In the genomic region with DNA sequence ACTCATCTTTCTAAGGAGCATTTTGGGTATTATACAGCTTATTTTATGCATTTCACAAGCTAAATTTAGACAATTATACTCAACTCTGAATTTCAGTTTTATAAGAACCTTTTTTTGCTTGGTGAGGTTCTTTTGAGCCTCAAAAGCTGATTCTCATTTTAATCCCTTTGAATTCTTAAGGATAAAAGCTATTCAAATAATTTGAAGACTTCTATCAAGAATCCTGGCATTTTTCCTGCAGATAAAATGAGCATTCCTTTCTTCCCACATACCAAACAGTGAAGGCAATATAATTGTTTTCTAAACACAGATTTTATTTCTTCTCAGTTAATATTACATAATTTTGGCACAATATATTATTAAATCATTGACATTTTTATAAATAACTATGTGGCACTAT, we compare ENCODE assay signal across 1 cellular context.
TF ChIP-seq lines count a peak whose summit lies in the region.

No MANE protein-coding gene starts in this region.

TF ChIP-seq in HCT116, 20 proteins besides CTCF, POLR2A, EP300 and RAD21 (continued from another document):
- TF ChIP-seq REST (IDR thresholded peaks at IDR 0.05; ENCODE audit: low read depth) = no peak
- no peak for TF ChIP-seq ATF3 (IDR thresholded peaks at IDR 0.05)
- TF ChIP-seq, protein P1, sequence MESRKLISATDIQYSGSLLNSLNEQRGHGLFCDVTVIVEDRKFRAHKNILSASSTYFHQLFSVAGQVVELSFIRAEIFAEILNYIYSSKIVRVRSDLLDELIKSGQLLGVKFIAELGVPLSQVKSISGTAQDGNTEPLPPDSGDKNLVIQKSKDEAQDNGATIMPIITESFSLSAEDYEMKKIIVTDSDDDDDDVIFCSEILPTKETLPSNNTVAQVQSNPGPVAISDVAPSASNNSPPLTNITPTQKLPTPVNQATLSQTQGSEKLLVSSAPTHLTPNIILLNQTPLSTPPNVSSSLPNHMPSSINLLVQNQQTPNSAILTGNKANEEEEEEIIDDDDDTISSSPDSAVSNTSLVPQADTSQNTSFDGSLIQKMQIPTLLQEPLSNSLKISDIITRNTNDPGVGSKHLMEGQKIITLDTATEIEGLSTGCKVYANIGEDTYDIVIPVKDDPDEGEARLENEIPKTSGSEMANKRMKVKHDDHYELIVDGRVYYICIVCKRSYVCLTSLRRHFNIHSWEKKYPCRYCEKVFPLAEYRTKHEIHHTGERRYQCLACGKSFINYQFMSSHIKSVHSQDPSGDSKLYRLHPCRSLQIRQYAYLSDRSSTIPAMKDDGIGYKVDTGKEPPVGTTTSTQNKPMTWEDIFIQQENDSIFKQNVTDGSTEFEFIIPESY (IDR thresholded peaks at IDR 0.05; ENCODE audit: extremely low read depth, insufficient replicate concordance, low read length) = no peak
- TF ChIP-seq ZNF274 (IDR thresholded peaks at IDR 0.05; ENCODE audit: low read depth, low read length) = no peak
- no peak for TF ChIP-seq SP1 (IDR thresholded peaks at IDR 0.05; ENCODE audit: low read depth)
- TF ChIP-seq EZH2phosphoT487 (IDR thresholded peaks at IDR 0.05; ENCODE audit: borderline replicate concordance) = no peak
- TF ChIP-seq CEBPB (IDR thresholded peaks at IDR 0.05; ENCODE audit: low read depth) = no peak
- no peak for TF ChIP-seq EZH2 (IDR thresholded peaks at IDR 0.05)
- TF ChIP-seq CBX3 (IDR thresholded peaks at IDR 0.05; ENCODE audit: low read depth) = no peak
- TF ChIP-seq, protein P2, sequence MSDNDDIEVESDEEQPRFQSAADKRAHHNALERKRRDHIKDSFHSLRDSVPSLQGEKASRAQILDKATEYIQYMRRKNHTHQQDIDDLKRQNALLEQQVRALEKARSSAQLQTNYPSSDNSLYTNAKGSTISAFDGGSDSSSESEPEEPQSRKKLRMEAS (IDR thresholded peaks at IDR 0.05) = no peak
- no peak for TF ChIP-seq JUND (IDR thresholded peaks at IDR 0.05)
- TF ChIP-seq ZFX (IDR thresholded peaks at IDR 0.05) = no peak
- TF ChIP-seq SRF (IDR thresholded peaks at IDR 0.05; ENCODE audit: low read depth) = no peak
- TF ChIP-seq YY1 (IDR thresholded peaks at IDR 0.05; ENCODE audit: extremely low read depth, insufficient replicate concordance, low read depth, low read length) = no peak
- no peak for TF ChIP-seq EGR1 (IDR thresholded peaks at IDR 0.05; ENCODE audit: low read depth)
- TF ChIP-seq ELF1 (IDR thresholded peaks at IDR 0.05; ENCODE audit: borderline replicate concordance, low read depth) = no peak
- TF ChIP-seq FOSL1 (IDR thresholded peaks at IDR 0.05; ENCODE audit: low read depth) = no peak
